ENCODE assay signal across 1 cellular context in the genomic region with DNA sequence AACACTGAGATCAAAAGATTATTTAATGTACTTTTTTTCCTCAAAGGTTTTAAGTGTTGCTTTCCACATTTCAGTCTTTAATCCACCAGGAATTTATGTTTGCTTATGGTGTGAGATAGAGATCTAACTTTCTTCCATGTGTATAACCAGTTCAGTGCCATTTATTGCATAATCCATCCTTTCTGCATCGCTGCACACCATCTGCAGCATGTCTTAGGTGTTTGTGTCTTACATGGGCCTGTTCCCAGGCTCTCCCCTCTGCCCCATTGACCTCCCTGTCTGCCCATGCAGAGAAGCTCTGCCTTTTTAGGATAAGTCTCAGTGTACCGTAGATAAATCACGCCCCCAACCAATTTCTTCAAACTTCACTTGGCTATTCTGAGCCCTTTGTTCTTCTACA.
TF ChIP-seq lines count a peak whose summit lies in the region.

No MANE protein-coding gene starts in this region.

TF ChIP-seq in HepG2, 621 proteins besides CTCF, POLR2A, EP300 and RAD21:
- TF ChIP-seq ZNF710 (CRISPR knock-in tag; IDR thresholded peaks at IDR 0.05; ENCODE audit: borderline replicate concordance) (no peak), ZBTB7A (CRISPR knock-in tag; IDR thresholded peaks at IDR 0.05) (no peak), GFI1 (CRISPR knock-in tag; IDR thresholded peaks at IDR 0.05; ENCODE audit: borderline replicate concordance) (no peak), ZMYM3 (CRISPR knock-in tag; IDR thresholded peaks at IDR 0.05) (no peak), CCDC6 (CRISPR knock-in tag; IDR thresholded peaks at IDR 0.05) (no peak), MAZ (IDR thresholded peaks at IDR 0.05; ENCODE audit: borderline replicate concordance, low read depth, low read length) (no peak), MAZ (CRISPR knock-in tag; IDR thresholded peaks at IDR 0.05; ENCODE audit: low read depth) (no peak), JARID2 (CRISPR knock-in tag; IDR thresholded peaks at IDR 0.05; ENCODE audit: insufficient replicate concordance) (no peak), ATF7 (IDR thresholded peaks at IDR 0.05) (no peak), ATF7 (CRISPR knock-in tag; IDR thresholded peaks at IDR 0.05) (no peak), ZFX (CRISPR knock-in tag; IDR thresholded peaks at IDR 0.05; ENCODE audit: low read depth) (no peak), RFXAP (CRISPR knock-in tag; IDR thresholded peaks at IDR 0.05; ENCODE audit: borderline replicate concordance) (no peak), TEAD2 (CRISPR knock-in tag; IDR thresholded peaks at IDR 0.05) (no peak), HINFP (CRISPR knock-in tag; IDR thresholded peaks at IDR 0.05; ENCODE audit: low read depth) (no peak), EHMT2 (IDR thresholded peaks at IDR 0.05; ENCODE audit: borderline replicate concordance, low read depth, low read length) (no peak), TAF15 (IDR thresholded peaks at IDR 0.05; ENCODE audit: low read depth, low read length, poor library complexity, severe bottlenecking) (no peak), ZNF768 (CRISPR knock-in tag; IDR thresholded peaks at IDR 0.05) (no peak), E2F2 (CRISPR knock-in tag; IDR thresholded peaks at IDR 0.05; ENCODE audit: borderline replicate concordance) (no peak), ZNF317 (CRISPR knock-in tag; IDR thresholded peaks at IDR 0.05) (no peak)
- TF ChIP-seq, protein P1, sequence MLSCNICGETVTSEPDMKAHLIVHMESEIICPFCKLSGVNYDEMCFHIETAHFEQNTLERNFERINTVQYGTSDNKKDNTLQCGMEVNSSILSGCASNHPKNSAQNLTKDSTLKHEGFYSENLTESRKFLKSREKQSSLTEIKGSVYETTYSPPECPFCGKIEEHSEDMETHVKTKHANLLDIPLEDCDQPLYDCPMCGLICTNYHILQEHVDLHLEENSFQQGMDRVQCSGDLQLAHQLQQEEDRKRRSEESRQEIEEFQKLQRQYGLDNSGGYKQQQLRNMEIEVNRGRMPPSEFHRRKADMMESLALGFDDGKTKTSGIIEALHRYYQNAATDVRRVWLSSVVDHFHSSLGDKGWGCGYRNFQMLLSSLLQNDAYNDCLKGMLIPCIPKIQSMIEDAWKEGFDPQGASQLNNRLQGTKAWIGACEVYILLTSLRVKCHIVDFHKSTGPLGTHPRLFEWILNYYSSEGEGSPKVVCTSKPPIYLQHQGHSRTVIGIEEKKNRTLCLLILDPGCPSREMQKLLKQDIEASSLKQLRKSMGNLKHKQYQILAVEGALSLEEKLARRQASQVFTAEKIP (CRISPR knock-in tag; IDR thresholded peaks at IDR 0.05; ENCODE audit: borderline replicate concordance), result no peak
- TF ChIP-seq, protein P2, sequence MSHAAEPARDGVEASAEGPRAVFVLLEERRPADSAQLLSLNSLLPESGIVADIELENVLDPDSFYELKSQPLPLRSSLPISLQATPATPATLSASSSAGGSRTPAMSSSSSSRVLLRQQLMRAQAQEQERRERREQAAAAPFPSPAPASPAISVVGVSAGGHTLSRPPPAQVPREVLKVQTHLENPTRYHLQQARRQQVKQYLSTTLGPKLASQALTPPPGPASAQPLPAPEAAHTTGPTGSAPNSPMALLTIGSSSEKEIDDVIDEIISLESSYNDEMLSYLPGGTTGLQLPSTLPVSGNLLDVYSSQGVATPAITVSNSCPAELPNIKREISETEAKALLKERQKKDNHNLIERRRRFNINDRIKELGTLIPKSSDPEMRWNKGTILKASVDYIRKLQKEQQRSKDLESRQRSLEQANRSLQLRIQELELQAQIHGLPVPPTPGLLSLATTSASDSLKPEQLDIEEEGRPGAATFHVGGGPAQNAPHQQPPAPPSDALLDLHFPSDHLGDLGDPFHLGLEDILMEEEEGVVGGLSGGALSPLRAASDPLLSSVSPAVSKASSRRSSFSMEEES (CRISPR knock-in tag; IDR thresholded peaks at IDR 0.05), result no peak
